ENCODE assay signal across 2 cellular contexts in genomic region chr1:236685205-236685916, GRCh38.
TF ChIP-seq lines count a peak whose summit lies in the region.

No MANE protein-coding gene starts in this region.

TF ChIP-seq in HEK293, 187 proteins besides CTCF, POLR2A, EP300 and RAD21 (continued from another document and continues in another):
- TF ChIP-seq REST (tag by site-specific recombination; IDR thresholded peaks at IDR 0.05) (peak; percentile 10; the same call in 1 of the 2 replicates), PATZ1 (tag by site-specific recombination; IDR thresholded peaks at IDR 0.05) (no peak), ZNF600 (tag by site-specific recombination; IDR thresholded peaks at IDR 0.05) (no peak), ZNF571 (tag by site-specific recombination; IDR thresholded peaks at IDR 0.05) (0 out of 2 replicates have a peak, but pooled peaks have one; percentile 46), GLIS2 (tag by site-specific recombination; IDR thresholded peaks at IDR 0.05) (no peak), ZNF777 (tag by site-specific recombination; IDR thresholded peaks at IDR 0.05; ENCODE audit: borderline replicate concordance) (no peak), MYNN (tag by site-specific recombination; IDR thresholded peaks at IDR 0.05; ENCODE audit: borderline replicate concordance) (no peak), ZNF302 (tag by site-specific recombination; IDR thresholded peaks at IDR 0.05; ENCODE audit: low read depth) (no peak), RBAK (tag by site-specific recombination; IDR thresholded peaks at IDR 0.05) (no peak), ZNF433 (tag by site-specific recombination; IDR thresholded peaks at IDR 0.05; ENCODE audit: low read depth) (no peak), BCL11B (tag by site-specific recombination; IDR thresholded peaks at IDR 0.05; ENCODE audit: low read depth) (no peak), ZNF426 (tag by site-specific recombination; IDR thresholded peaks at IDR 0.05) (no peak), KLF17 (tag by site-specific recombination; IDR thresholded peaks at IDR 0.05) (no peak), GFI1B (tag by site-specific recombination; IDR thresholded peaks at IDR 0.05) (no peak), TSHZ1 (tag by site-specific recombination; IDR thresholded peaks at IDR 0.05; ENCODE audit: borderline replicate concordance) (no peak)
- TF ChIP-seq, protein P1, sequence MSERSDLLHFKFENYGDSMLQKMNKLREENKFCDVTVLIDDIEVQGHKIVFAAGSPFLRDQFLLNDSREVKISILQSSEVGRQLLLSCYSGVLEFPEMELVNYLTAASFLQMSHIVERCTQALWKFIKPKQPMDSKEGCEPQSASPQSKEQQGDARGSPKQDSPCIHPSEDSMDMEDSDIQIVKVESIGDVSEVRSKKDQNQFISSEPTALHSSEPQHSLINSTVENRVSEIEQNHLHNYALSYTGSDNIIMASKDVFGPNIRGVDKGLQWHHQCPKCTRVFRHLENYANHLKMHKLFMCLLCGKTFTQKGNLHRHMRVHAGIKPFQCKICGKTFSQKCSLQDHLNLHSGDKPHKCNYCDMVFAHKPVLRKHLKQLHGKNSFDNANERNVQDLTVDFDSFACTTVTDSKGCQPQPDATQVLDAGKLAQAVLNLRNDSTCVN (tag by site-specific recombination; optimal IDR thresholded peaks at IDR 0.05) = no peak

TF ChIP-seq in K562, 482 proteins besides CTCF, POLR2A, EP300 and RAD21 (continued from another document and continues in another):
- TF ChIP-seq, protein P2, sequence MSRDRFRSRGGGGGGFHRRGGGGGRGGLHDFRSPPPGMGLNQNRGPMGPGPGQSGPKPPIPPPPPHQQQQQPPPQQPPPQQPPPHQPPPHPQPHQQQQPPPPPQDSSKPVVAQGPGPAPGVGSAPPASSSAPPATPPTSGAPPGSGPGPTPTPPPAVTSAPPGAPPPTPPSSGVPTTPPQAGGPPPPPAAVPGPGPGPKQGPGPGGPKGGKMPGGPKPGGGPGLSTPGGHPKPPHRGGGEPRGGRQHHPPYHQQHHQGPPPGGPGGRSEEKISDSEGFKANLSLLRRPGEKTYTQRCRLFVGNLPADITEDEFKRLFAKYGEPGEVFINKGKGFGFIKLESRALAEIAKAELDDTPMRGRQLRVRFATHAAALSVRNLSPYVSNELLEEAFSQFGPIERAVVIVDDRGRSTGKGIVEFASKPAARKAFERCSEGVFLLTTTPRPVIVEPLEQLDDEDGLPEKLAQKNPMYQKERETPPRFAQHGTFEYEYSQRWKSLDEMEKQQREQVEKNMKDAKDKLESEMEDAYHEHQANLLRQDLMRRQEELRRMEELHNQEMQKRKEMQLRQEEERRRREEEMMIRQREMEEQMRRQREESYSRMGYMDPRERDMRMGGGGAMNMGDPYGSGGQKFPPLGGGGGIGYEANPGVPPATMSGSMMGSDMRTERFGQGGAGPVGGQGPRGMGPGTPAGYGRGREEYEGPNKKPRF (IDR thresholded peaks at IDR 0.05; ENCODE audit: low read depth, low read length) = no peak
- TF ChIP-seq OTX1 (CRISPR knock-in tag; IDR thresholded peaks at IDR 0.05) (peak; percentile 84), HBP1 (CRISPR knock-in tag; IDR thresholded peaks at IDR 0.05) (peak; percentile 83), MTA1 (IDR thresholded peaks at IDR 0.05; ENCODE audit: borderline replicate concordance) (no peak), HDAC1 (IDR thresholded peaks at IDR 0.05) (peak in 1 of 2 experiments; percentile 50; a peak in 1 of 4 replicates), GATA2 (CRISPR knock-in tag; IDR thresholded peaks at IDR 0.05) (no peak), ZBTB7A (IDR thresholded peaks at IDR 0.05; ENCODE audit: borderline replicate concordance, control insufficient read depth, low read depth, low read length) (no peak), KDM1A (IDR thresholded peaks at IDR 0.05) (0 out of 4 replicates have a peak, but pooled peaks of 1 of the 2 experiments have one; percentile 8), ZNF436 (CRISPR knock-in tag; IDR thresholded peaks at IDR 0.05) (no peak), NCOA4 (IDR thresholded peaks at IDR 0.05; ENCODE audit: partially characterized antibody) (peak; percentile 3), TRIM24 (IDR thresholded peaks at IDR 0.05) (peak in 1 of 2 experiments; percentile 12; a peak in 1 of 4 replicates), TAF9B (IDR thresholded peaks at IDR 0.05; ENCODE audit: partially characterized antibody) (no peak), TAF1 (IDR thresholded peaks at IDR 0.05; ENCODE audit: control insufficient read depth, extremely low read depth, insufficient read depth, low read length, severe bottlenecking) (no peak), GATAD2B (IDR thresholded peaks at IDR 0.05; ENCODE audit: borderline replicate concordance) (no peak), KLF6 (CRISPR knock-in tag; IDR thresholded peaks at IDR 0.05; ENCODE audit: borderline replicate concordance) (no peak), CREB5 (CRISPR knock-in tag; IDR thresholded peaks at IDR 0.05) (no peak), THRAP3 (IDR thresholded peaks at IDR 0.05; ENCODE audit: borderline replicate concordance) (0 out of 2 replicates have a peak, but pooled peaks have one; percentile 71), ARHGAP35 (IDR thresholded peaks at IDR 0.05; ENCODE audit: partially characterized antibody) (peak; percentile 8), ZNF507 (tag; conservative IDR thresholded peaks at IDR 0.05) (no peak), HMGXB4 (CRISPR knock-in tag; IDR thresholded peaks at IDR 0.05) (no peak), ELF4 (CRISPR knock-in tag; IDR thresholded peaks at IDR 0.05) (peak; percentile 73; the same call in 1 of the 2 replicates), ZNF77 (CRISPR knock-in tag; IDR thresholded peaks at IDR 0.05) (no peak), ZBTB2 (IDR thresholded peaks at IDR 0.05) (peak; percentile 42; the same call in 1 of the 2 replicates), RBBP5 (IDR thresholded peaks at IDR 0.05; ENCODE audit: borderline replicate concordance, insufficient read depth, low read length, poor library complexity, severe bottlenecking) (no peak)
- TF ChIP-seq, protein P3, sequence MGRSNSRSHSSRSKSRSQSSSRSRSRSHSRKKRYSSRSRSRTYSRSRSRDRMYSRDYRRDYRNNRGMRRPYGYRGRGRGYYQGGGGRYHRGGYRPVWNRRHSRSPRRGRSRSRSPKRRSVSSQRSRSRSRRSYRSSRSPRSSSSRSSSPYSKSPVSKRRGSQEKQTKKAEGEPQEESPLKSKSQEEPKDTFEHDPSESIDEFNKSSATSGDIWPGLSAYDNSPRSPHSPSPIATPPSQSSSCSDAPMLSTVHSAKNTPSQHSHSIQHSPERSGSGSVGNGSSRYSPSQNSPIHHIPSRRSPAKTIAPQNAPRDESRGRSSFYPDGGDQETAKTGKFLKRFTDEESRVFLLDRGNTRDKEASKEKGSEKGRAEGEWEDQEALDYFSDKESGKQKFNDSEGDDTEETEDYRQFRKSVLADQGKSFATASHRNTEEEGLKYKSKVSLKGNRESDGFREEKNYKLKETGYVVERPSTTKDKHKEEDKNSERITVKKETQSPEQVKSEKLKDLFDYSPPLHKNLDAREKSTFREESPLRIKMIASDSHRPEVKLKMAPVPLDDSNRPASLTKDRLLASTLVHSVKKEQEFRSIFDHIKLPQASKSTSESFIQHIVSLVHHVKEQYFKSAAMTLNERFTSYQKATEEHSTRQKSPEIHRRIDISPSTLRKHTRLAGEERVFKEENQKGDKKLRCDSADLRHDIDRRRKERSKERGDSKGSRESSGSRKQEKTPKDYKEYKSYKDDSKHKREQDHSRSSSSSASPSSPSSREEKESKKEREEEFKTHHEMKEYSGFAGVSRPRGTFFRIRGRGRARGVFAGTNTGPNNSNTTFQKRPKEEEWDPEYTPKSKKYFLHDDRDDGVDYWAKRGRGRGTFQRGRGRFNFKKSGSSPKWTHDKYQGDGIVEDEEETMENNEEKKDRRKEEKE (IDR thresholded peaks at IDR 0.05; ENCODE audit: borderline replicate concordance in 1 of 2, control insufficient read depth in 1 of 2, low read depth in 2 of 2, low read length in 1 of 2) = peak in 1 of 2 experiments; percentile 56; a peak in 1 of 4 replicates
- TF ChIP-seq, protein P4, sequence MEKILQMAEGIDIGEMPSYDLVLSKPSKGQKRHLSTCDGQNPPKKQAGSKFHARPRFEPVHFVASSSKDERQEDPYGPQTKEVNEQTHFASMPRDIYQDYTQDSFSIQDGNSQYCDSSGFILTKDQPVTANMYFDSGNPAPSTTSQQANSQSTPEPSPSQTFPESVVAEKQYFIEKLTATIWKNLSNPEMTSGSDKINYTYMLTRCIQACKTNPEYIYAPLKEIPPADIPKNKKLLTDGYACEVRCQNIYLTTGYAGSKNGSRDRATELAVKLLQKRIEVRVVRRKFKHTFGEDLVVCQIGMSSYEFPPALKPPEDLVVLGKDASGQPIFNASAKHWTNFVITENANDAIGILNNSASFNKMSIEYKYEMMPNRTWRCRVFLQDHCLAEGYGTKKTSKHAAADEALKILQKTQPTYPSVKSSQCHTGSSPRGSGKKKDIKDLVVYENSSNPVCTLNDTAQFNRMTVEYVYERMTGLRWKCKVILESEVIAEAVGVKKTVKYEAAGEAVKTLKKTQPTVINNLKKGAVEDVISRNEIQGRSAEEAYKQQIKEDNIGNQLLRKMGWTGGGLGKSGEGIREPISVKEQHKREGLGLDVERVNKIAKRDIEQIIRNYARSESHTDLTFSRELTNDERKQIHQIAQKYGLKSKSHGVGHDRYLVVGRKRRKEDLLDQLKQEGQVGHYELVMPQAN (IDR thresholded peaks at IDR 0.05; ENCODE audit: borderline replicate concordance) = peak; percentile 43; the same call in 1 of the 2 replicates
- TF ChIP-seq, protein P5, sequence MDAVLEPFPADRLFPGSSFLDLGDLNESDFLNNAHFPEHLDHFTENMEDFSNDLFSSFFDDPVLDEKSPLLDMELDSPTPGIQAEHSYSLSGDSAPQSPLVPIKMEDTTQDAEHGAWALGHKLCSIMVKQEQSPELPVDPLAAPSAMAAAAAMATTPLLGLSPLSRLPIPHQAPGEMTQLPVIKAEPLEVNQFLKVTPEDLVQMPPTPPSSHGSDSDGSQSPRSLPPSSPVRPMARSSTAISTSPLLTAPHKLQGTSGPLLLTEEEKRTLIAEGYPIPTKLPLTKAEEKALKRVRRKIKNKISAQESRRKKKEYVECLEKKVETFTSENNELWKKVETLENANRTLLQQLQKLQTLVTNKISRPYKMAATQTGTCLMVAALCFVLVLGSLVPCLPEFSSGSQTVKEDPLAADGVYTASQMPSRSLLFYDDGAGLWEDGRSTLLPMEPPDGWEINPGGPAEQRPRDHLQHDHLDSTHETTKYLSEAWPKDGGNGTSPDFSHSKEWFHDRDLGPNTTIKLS (IDR thresholded peaks at IDR 0.05; ENCODE audit: borderline replicate concordance, low read depth) = no peak
- TF ChIP-seq, protein P6, sequence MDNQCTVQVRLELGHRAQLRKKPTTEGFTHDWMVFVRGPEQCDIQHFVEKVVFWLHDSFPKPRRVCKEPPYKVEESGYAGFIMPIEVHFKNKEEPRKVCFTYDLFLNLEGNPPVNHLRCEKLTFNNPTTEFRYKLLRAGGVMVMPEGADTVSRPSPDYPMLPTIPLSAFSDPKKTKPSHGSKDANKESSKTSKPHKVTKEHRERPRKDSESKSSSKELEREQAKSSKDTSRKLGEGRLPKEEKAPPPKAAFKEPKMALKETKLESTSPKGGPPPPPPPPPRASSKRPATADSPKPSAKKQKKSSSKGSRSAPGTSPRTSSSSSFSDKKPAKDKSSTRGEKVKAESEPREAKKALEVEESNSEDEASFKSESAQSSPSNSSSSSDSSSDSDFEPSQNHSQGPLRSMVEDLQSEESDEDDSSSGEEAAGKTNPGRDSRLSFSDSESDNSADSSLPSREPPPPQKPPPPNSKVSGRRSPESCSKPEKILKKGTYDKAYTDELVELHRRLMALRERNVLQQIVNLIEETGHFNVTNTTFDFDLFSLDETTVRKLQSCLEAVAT (IDR thresholded peaks at IDR 0.05) = peak in 1 of 2 experiments; percentile 60; a peak in 1 of 4 replicates
- TF ChIP-seq, protein P7, sequence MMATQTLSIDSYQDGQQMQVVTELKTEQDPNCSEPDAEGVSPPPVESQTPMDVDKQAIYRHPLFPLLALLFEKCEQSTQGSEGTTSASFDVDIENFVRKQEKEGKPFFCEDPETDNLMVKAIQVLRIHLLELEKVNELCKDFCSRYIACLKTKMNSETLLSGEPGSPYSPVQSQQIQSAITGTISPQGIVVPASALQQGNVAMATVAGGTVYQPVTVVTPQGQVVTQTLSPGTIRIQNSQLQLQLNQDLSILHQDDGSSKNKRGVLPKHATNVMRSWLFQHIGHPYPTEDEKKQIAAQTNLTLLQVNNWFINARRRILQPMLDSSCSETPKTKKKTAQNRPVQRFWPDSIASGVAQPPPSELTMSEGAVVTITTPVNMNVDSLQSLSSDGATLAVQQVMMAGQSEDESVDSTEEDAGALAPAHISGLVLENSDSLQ (IDR thresholded peaks at IDR 0.05) = no peak
